ENCODE assay signal across 9 cellular contexts in the genomic region with DNA sequence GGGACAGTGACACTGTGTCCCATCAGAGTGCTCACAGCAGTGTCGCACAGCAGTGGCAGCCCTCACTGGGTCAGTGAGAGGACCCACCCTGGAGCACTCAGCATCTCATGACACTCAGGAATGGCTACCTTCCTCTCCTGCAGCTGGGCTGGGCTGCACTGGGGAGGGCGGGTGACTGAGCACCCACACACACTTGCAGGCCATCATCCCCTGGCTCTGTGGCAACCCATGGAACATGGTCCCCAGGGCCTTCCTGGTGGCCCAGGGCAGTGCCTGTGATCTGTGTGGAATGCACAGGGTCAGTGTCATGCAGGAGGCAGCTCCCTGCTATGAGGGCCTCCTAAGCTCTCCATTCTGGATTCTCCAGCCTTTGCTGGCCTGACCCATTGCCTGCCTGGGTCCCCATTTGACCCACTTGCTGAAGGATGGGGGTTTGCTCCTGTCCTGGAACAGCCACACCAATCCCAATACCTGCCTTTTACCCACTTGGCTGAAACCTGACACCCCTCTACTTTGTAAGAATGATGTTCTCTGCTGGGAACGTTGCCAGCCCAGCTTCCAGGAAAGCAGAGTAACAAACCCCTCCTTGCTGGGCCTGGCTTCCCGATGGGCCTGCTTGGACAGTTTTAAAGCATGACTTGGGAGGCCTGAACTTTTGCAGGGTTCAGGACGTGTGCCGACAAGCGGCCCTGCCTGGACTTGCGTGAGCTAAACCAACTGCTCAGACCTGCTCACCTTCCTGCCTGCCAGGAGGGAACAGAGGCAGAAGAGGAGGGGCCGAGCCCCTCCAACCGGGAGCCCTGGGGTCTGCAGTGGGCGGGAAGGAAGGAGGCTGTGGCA. TPM values are rescaled to one million over a fixed set of nuclear protein-coding genes. Genes with fewer than 3 reads are reported as not detected.
DNase-seq lines count a peak whose midpoint lies in the region; ATAC-seq and TF ChIP-seq lines count a peak whose summit lies in the region.
"Had no signal": no experiment of that assay in that cellular context is flagged by ENCODE, and none has a peak within 500 bp of the region (broad histone marks: within the 10 kb centered on the region; RNA-seq: fewer than 3 reads in every experiment).

No MANE protein-coding gene starts in this region.

- peaks cover 5% of the 10 kb centered on the region for H3K4me1 Mint-ChIP-seq in endothelial cell (ENCODE audit: unreplicated experiment)

- peaks cover 82% of the 10 kb centered on the region for H3K4me1 ChIP-seq in lower lobe of right lung
- peaks cover 100% of the 10 kb centered on the region for H3K4me1 ChIP-seq in vagina

- no peaks in the 10 kb centered on the region for H3K9me3 ChIP-seq in lower lobe of right lung
- no peaks in the 10 kb centered on the region for H3K9me3 ChIP-seq in vagina

- peaks cover 3% of the 10 kb centered on the region for H3K36me3 Mint-ChIP-seq in endothelial cell (ENCODE audit: low read depth, unreplicated experiment)

- peak overlapping the region; percentile 39 for H3K27ac ChIP-seq in cingulate gyrus (ENCODE audit: low read depth, low read length)
- peak overlapping the region; percentile 69 for H3K27ac ChIP-seq in lower lobe of right lung
- peak overlapping the region; percentile 90 for H3K27ac ChIP-seq in vagina
- H3K27ac ChIP-seq: KMS-11 had no signal

- H3K4me3 Mint-ChIP-seq in endothelial cell (ENCODE audit: unreplicated experiment): no peak overlapping the region

- H3K27me3 ChIP-seq in lower lobe of right lung (ENCODE audit: low read depth) (no peaks in the 10 kb centered on the region), vagina (no peaks in the 10 kb centered on the region)

- DNase-seq in NCI-H2227 treated with DMSO at 0.1 percent for 48 hours (lab: John Stamatoyannopoulos, UW) (peak; percentile 55), lower lobe of right lung (peak; percentile 77), vagina (ENCODE audit: extremely low spot score in 2 of 2) (peak in 1 of 2 donors; percentile 98), endothelial cell (ENCODE audit: low spot score) (no peak)

- H3K9me3 Mint-ChIP-seq in endothelial cell (ENCODE audit: unreplicated experiment): no peaks in the 10 kb centered on the region

- H3K4me3 ChIP-seq in lower lobe of right lung (no peak overlapping the region), vagina (peak overlapping the region in 1 of 2 donors; percentile 16)

- H3K27ac Mint-ChIP-seq in endothelial cell (ENCODE audit: unreplicated experiment): no peak overlapping the region

- intact Hi-C loops in lower lobe of right lung (cut with DNase I): no loop called here
- intact Hi-C loops in vagina (cut with DNase I): no loop called here

- H3K36me3 ChIP-seq in lower lobe of right lung: no peaks in the 10 kb centered on the region
- H3K36me3 ChIP-seq in vagina: no peaks in the 10 kb centered on the region

- no peak for TF ChIP-seq POLR2A in vagina (IDR thresholded peaks at IDR 0.05)

- ATAC-seq in GM19463 (IDR thresholded peaks at IDR 0.05; ENCODE audit: unreplicated experiment) (peak; percentile 4), lower lobe of right lung (peak; percentile 37), HG02981 (IDR thresholded peaks at IDR 0.05; ENCODE audit: unreplicated experiment) (no peak), HG03196 (IDR thresholded peaks at IDR 0.05; ENCODE audit: unreplicated experiment) (no peak)

- peaks cover 6% of the 10 kb centered on the region for H3K27me3 Mint-ChIP-seq in endothelial cell (ENCODE audit: unreplicated experiment)

- TF ChIP-seq CTCF in lower lobe of right lung (IDR thresholded peaks at IDR 0.05) (no peak), vagina (IDR thresholded peaks at IDR 0.05) (no peak), endothelial cell (IDR thresholded peaks at IDR 0.05; ENCODE audit: unreplicated experiment) (no peak)

RNA-seq across cellular contexts. Expression of a gene that starts 13.7 kb away (rescaled TPM):
- total RNA-seq in lower lobe of right lung (26.3 TPM), vagina (68.5 TPM), endothelial cell (ENCODE audit: unreplicated experiment) (23.3 TPM)

Comparison
In these comparisons a context has a peak if more than half of its experiments do, and no peak if none do; other contexts are left out.
1. ATAC-seq: peak in GM19463 (single experiment) and lower lobe of right lung (2 of 2); none in HG02981 (single experiment) and HG03196 (single experiment).
2. H3K27ac ChIP-seq: peak in every context shown above with its lines; median percentile 90 in vagina; 69 in lower lobe of right lung; 39 in cingulate gyrus.